ENCODE assay signal across 19 cellular contexts in the genomic region with DNA sequence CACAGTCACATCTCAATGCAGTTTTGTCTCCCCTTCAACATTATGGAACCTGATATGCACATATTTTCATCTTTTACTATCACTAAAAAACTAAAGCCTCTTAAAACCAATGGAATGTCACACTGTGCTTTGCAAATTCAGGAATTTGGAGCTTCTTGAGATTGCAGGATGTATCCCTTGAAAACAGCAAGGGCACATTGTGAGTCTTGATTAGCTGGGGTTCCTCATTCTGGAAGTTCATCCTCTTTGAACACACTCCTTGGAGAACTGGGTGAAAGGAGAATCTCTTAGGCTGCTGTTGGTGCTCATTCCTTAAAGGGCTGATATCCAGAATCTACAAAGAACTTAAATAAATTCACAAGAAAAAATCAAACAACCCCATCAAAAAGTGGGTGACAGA. TPM values are rescaled to one million over a fixed set of nuclear protein-coding genes. Genes with fewer than 3 reads are reported as not detected.
DNase-seq lines count a peak whose midpoint lies in the region; ATAC-seq, FAIRE-seq and TF ChIP-seq lines count a peak whose summit lies in the region.
"Had no signal": no experiment of that assay in that cellular context is flagged by ENCODE, and none has a peak within 500 bp of the region (broad histone marks: within the 10 kb centered on the region; RNA-seq: fewer than 3 reads in every experiment).

No MANE protein-coding gene starts in this region.

- H3K9ac ChIP-seq in HUES48 (ENCODE audit: low read depth, low read length) (no peak overlapping the region), H1 (replicated peaks in 1 of 4; ENCODE audit: extremely low read depth in 1 of 4, low read depth in 3 of 4, low read length in 3 of 4) (no peak overlapping the region), mesendoderm (ENCODE audit: low read length) (no peak overlapping the region), GM23248 (no peak overlapping the region)

- no peaks in the 10 kb centered on the region for H3K9me2 ChIP-seq in GM23248 (ENCODE audit: insufficient read depth)

- no peak overlapping the region for H3K14ac ChIP-seq in H1 (ENCODE audit: insufficient read length)

- no peak overlapping the region for H3K4ac ChIP-seq in H1 (replicated peaks; ENCODE audit: insufficient read length, low read depth, low read length)
- no peak overlapping the region for H3K4ac ChIP-seq in mesendoderm (ENCODE audit: low read depth, low read length)

- H3F3A ChIP-seq in GM23248 (ENCODE audit: insufficient read depth): no peaks in the 10 kb centered on the region

- no peak overlapping the region for H2AFZ ChIP-seq in H1 (ENCODE audit: low read length)
- no peak overlapping the region for H2AFZ ChIP-seq in GM23248

- TF ChIP-seq POLR2A in H1 (IDR thresholded peaks at IDR 0.05; ENCODE audit: control extremely low read depth in 1 of 2, low read depth in 2 of 2, low read length in 2 of 2): no peak

- no peaks in the 10 kb centered on the region for H3K79me2 ChIP-seq in H1 (ENCODE audit: control insufficient read depth in 1 of 2, insufficient read depth in 2 of 2, low read length in 2 of 2)
- no peaks in the 10 kb centered on the region for H3K79me2 ChIP-seq in mesendoderm (ENCODE audit: control insufficient read depth, insufficient read depth, low read length)
- no peaks in the 10 kb centered on the region for H3K79me2 ChIP-seq in GM23248 (ENCODE audit: insufficient read depth)

- TF ChIP-seq CTCF in H1 (IDR thresholded peaks at IDR 0.05; ENCODE audit: control extremely low read depth in 1 of 3, insufficient read depth in 1 of 3, low read depth in 1 of 3, low read length in 3 of 3): no peak

- ATAC-seq in GM21723 (IDR thresholded peaks at IDR 0.05; ENCODE audit: unreplicated experiment): no peak
- ATAC-seq: CD8-positive, alpha-beta T cell; HepG2 had no signal

- H3K9me3 ChIP-seq in HUES48 (ENCODE audit: control insufficient read depth, insufficient read depth, low read length): no peaks in the 10 kb centered on the region
- H3K9me3 ChIP-seq in H1 (ENCODE audit: insufficient read depth in 2 of 2, low read depth in 1 of 2, low read length in 1 of 2): peaks cover 3 to 4% of the 10 kb centered on the region in 2 experiments; a peak in 2 of 4 replicates
- no peaks in the 10 kb centered on the region for H3K9me3 ChIP-seq in GM23248 (ENCODE audit: low read depth)
- H3K9me3 ChIP-seq: HAP-1 had no signal

- H3K4me2 ChIP-seq in H1 (ENCODE audit: insufficient read depth in 1 of 2, low read depth in 2 of 2, low read length in 2 of 2) (no peak overlapping the region), mesendoderm (ENCODE audit: low read length) (no peak overlapping the region), GM23248 (ENCODE audit: unreplicated experiment) (no peak overlapping the region)

- H4K91ac ChIP-seq in H1 (replicated peaks; ENCODE audit: insufficient read length, low read length): peak overlapping the region; percentile 88

- in situ Hi-C loops in GM23248 (cut with MboI): no loop called here

- DNase-seq in H1 (ENCODE audit: low read depth in 1 of 2, low spot score in 2 of 2) (no peak), mesendoderm (peak; percentile 88), frontal cortex (ENCODE audit: low spot score in 2 of 2) (no peak), GM23248 (no peak)
- DNase-seq: CD8-positive, alpha-beta T cell; COR-L47; DMS153; DMS79 treated with DMSO at 0.1 percent for 48 hours; GDM1 had no signal

- H2BK120ac ChIP-seq in H1 (replicated peaks; ENCODE audit: low read depth, low read length): no peak overlapping the region
- H2BK120ac ChIP-seq in mesendoderm (ENCODE audit: low read depth, low read length): no peak overlapping the region

- H3K27me3 ChIP-seq in HUES48 (ENCODE audit: control insufficient read depth, insufficient read depth, low read length) (no peaks in the 10 kb centered on the region), H1 (replicated peaks in 1 of 4; ENCODE audit: control insufficient read depth in 3 of 4, extremely low read depth in 1 of 4, insufficient read depth in 3 of 4, low read length in 3 of 4) (no peaks in the 10 kb centered on the region), mesendoderm (ENCODE audit: insufficient read depth, low read length, poor library complexity) (no peaks in the 10 kb centered on the region), GM23248 (replicated peaks; ENCODE audit: insufficient read depth) (no peaks in the 10 kb centered on the region; the same call in 1 of the 2 replicates)

- no peaks in the 10 kb centered on the region for H3K23me2 ChIP-seq in H1 (ENCODE audit: low read depth, low read length)

- H3K27ac ChIP-seq in HUES48 (ENCODE audit: low read depth, low read length): peak overlapping the region; percentile 53
- H3K27ac ChIP-seq in H1 (ENCODE audit: low read depth, low read length): peak overlapping the region; percentile 16; the same call in 1 of the 2 replicates
- peak overlapping the region; percentile 11 for H3K27ac ChIP-seq in mesendoderm (ENCODE audit: low read depth, low read length)
- H3K27ac ChIP-seq in GM23248: no peak overlapping the region

- H3K36me3 ChIP-seq in HUES48 (ENCODE audit: control insufficient read depth, insufficient read depth, low read length) (no peaks in the 10 kb centered on the region), H1 (ENCODE audit: control insufficient read depth in 2 of 4, insufficient read depth in 4 of 4, low read length in 3 of 4) (no peaks in the 10 kb centered on the region), mesendoderm (ENCODE audit: control insufficient read depth, insufficient read depth, low read length) (no peaks in the 10 kb centered on the region), GM23248 (ENCODE audit: low read depth) (no peaks in the 10 kb centered on the region)
- H3K36me3 ChIP-seq: HAP-1 had no signal

- H4K8ac ChIP-seq in H1 (ENCODE audit: extremely low read depth, insufficient read depth, low read length) (no peak overlapping the region), mesendoderm (ENCODE audit: low read depth, low read length) (no peak overlapping the region)

- TF ChIP-seq EP300 in H1 (IDR thresholded peaks at IDR 0.05; ENCODE audit: borderline replicate concordance in 1 of 2, low read depth in 2 of 2, low read length in 2 of 2): no peak

- no peak overlapping the region for H3K56ac ChIP-seq in H1 (replicated peaks; ENCODE audit: insufficient read length, low read depth, low read length)
- no peak overlapping the region for H3K56ac ChIP-seq in mesendoderm (ENCODE audit: low read length)

- CTCF ChIA-PET in H1 (lab: Charles Lee; ENCODE audit: partially characterized antibody): interaction anchor here (0.6 kb wide), 1 partner anchor 98 kb away, joined by 4 read pairs; no protein-coding TSS in a partner anchor

- H3K4me1 ChIP-seq in HUES48 (ENCODE audit: control insufficient read depth, insufficient read depth, low read length): peaks cover 9% of the 10 kb centered on the region
- H3K4me1 ChIP-seq in H1 (replicated peaks in 1 of 4; ENCODE audit: control insufficient read depth in 3 of 4, insufficient read depth in 4 of 4, low read length in 3 of 4): 0 out of 7 replicates have a peak, but pooled peaks cover 0 to 2% (median 0%) of the 10 kb centered on the region in 4 experiments
- no peaks in the 10 kb centered on the region for H3K4me1 ChIP-seq in mesendoderm (ENCODE audit: control insufficient read depth, low read depth, low read length)
- no peaks in the 10 kb centered on the region for H3K4me1 ChIP-seq in GM23248 (ENCODE audit: insufficient read depth)
- H3K4me1 ChIP-seq: HAP-1 had no signal

- H2AK5ac ChIP-seq in H1 (ENCODE audit: low read depth, low read length) (no peak overlapping the region), mesendoderm (ENCODE audit: low read length) (no peak overlapping the region)

- no peak overlapping the region for H2BK15ac ChIP-seq in H1 (ENCODE audit: low read length)
- peak overlapping the region; percentile 23 for H2BK15ac ChIP-seq in mesendoderm (replicated peaks; ENCODE audit: low read depth)

- POLR2A ChIA-PET in H1 (lab: Charles Lee; ENCODE audit: partially characterized antibody): interaction anchor here (0.8 kb wide), 1 partner anchor 21 kb away, joined by 3 read pairs; a partner anchor contains a TSS

- no peak overlapping the region for H3K18ac ChIP-seq in H1 (ENCODE audit: extremely low read depth, low read length)
- H3K18ac ChIP-seq in mesendoderm (ENCODE audit: low read length): no peak overlapping the region

- H3K4me3 ChIP-seq in HUES48 (ENCODE audit: low read depth, low read length) (peak overlapping the region; percentile 8; the same call in 1 of the 2 replicates), H1 (ENCODE audit: extremely low read depth in 1 of 4, insufficient read depth in 2 of 4, low read depth in 3 of 4, low read length in 4 of 4) (no peak overlapping the region), mesendoderm (ENCODE audit: low read length) (no peak overlapping the region), GM23248 (no peak overlapping the region)
- H3K4me3 ChIP-seq: HAP-1 had no signal

- peak overlapping the region; percentile 45; the same call in 1 of the 2 replicates for H2BK12ac ChIP-seq in H1 (ENCODE audit: low read depth, low read length)

- peak; percentile 69 for FAIRE-seq in H1 (lab: Jason Lieb, UNC)
- FAIRE-seq in frontal cortex (lab: Jason Lieb, UNC): no peak
- FAIRE-seq: D721Med, GM12892, GM19239, HepG2 had no signal

- H4K5ac ChIP-seq in H1 (ENCODE audit: insufficient read length, low read depth, low read length): no peak overlapping the region
- no peak overlapping the region for H4K5ac ChIP-seq in mesendoderm (ENCODE audit: low read length)

- H4K20me1 ChIP-seq in H1 (replicated peaks in 1 of 2; ENCODE audit: control insufficient read depth in 1 of 2, insufficient read depth in 2 of 2, low read length in 2 of 2) (no peaks in the 10 kb centered on the region), GM23248 (ENCODE audit: insufficient read depth) (no peaks in the 10 kb centered on the region)

- no peak overlapping the region for H2BK20ac ChIP-seq in H1 (ENCODE audit: low read length)

- H3K79me1 ChIP-seq in H1 (ENCODE audit: low read depth, low read length) (no peaks in the 10 kb centered on the region), mesendoderm (ENCODE audit: low read length) (no peaks in the 10 kb centered on the region)

- peak overlapping the region; percentile 57; the same call in 1 of the 2 replicates for H2BK5ac ChIP-seq in H1 (ENCODE audit: low read depth, low read length)
- H2BK5ac ChIP-seq in mesendoderm (ENCODE audit: low read length): no peak overlapping the region

- no peak for TF ChIP-seq RAD21 in H1 (IDR thresholded peaks at IDR 0.05 in 1 of 2, conservative IDR thresholded peaks at IDR 0.05 in 1 of 2; ENCODE audit: low read depth in 2 of 2, low read length in 2 of 2)

- no peak overlapping the region for H3K23ac ChIP-seq in H1 (ENCODE audit: insufficient read length)
- no peak overlapping the region for H3K23ac ChIP-seq in mesendoderm (ENCODE audit: low read length)

RNA-seq across cellular contexts. Expression of a gene that starts 21.1 kb away (rescaled TPM):
- total RNA-seq in H1 (2021; fragmentation: NEBNext Ultra II Directional; extraction: Animal tissue kit (Norgen Biotek cat#: 25700)): 4.7 and 4.9 TPM in 2 replicates
- 0.30 and 0.44 TPM in 2 replicates for polyA plus RNA-seq in H1 (2011; rRNA removed)
- polyA plus RNA-seq in H1 (2011; cell fraction: cytosol; rRNA removed): 0.56 TPM
- 0.80 TPM for polyA plus RNA-seq in H1 (2011; cell fraction: nucleus; rRNA removed)
- 0.46 to 0.84 TPM (median 0.60 TPM) in 4 replicates for polyA plus RNA-seq in H1 (2012, experiment 1 of 2)
- 0.09 TPM for polyA plus RNA-seq in H1 (2012, experiment 2 of 2)
- 2.9 TPM for polyA plus RNA-seq in H1 (2013, experiment 1 of 2)
- 4.0 TPM for polyA plus RNA-seq in H1 (2013, experiment 2 of 2)
- 1.9 and 2.2 TPM in 2 replicates for polyA minus RNA-seq in H1 (2011; rRNA and poly(A)+ RNA removed)
- 0.29 TPM for polyA minus RNA-seq in H1 (2011; cell fraction: cytosol; rRNA and poly(A)+ RNA removed)
- 1.1 TPM for polyA minus RNA-seq in H1 (2011; cell fraction: nucleus; rRNA and poly(A)+ RNA removed)
- 1.9 TPM for polyA plus RNA-seq in mesendoderm (2013, experiment 1 of 2)
- 1.8 TPM for polyA plus RNA-seq in mesendoderm (2013, experiment 2 of 2)
- total RNA-seq in frontal cortex: 0.41 TPM
- under 0.01 TPM in 2 replicates for total RNA-seq in GM23248 (2014; rRNA removed; shearing (Covaris generic))
- polyA plus RNA-seq in GM23248 (2016; fragmentation: Nextera tagmentation; extraction: Ambion mirVana): 0.09 TPM in 1 of 2 replicates, not detected in the other
- total RNA-seq: A673; CD8-positive, alpha-beta T cell; HepG2; HT-29 had no signal
- polyA plus RNA-seq: CD14-positive monocyte, HepG2 had no signal
